In genomic region chr4:58617226-58617625, GRCh38 we compare ENCODE assay signal across 27 cellular contexts.
"Had no signal": no experiment of that assay in that cellular context is flagged by ENCODE, and none has a peak within 500 bp of the region (broad histone marks: within the 10 kb centered on the region; RNA-seq: fewer than 3 reads in every experiment).

No MANE protein-coding gene starts in this region.

- DNase-seq: stimulated activated CD4-positive, alpha-beta T cell treated with anti-CD3 and anti-CD28 coated beads, Interleukin-2, amount 100 ng/mL, for 48 hours; stimulated activated CD4-positive, alpha-beta T cell treated with anti-CD3 and anti-CD28 coated beads, Interleukin-4, amount 100 ng/mL, for 1 hour; stimulated activated CD4-positive, alpha-beta T cell treated with anti-CD3 and anti-CD28 coated beads, Interleukin-4, amount 100 ng/mL, for 24 hours; stimulated activated CD4-positive, alpha-beta T cell treated with anti-CD3 and anti-CD28 coated beads, Interleukin-4, amount 100 ng/mL, for 4 hours; stimulated activated CD8-positive, alpha-beta memory T cell treated with anti-CD3 and anti-CD28 coated beads, Interleukin-4, amount 100 ng/mL, for 48 hours; stimulated activated naive B cell treated with anti-CD40 and anti-IgM and Interleukin-4, amounts not matched to agents 10 μg/mL and 1 μg/mL and 100 μg/mL, for 72 hours; stimulated activated naive CD4-positive, alpha-beta T cell; stimulated activated naive CD4-positive, alpha-beta T cell treated with Interleukin-2 at 50 U/mL for 16 hours; stimulated activated naive CD8-positive, alpha-beta T cell treated with anti-CD3 and anti-CD28 coated beads, Interleukin-15, amount 100 ng/mL, for 72 hours; stimulated activated naive CD8-positive, alpha-beta T cell treated with anti-CD3 and anti-CD28 coated beads, Interleukin-15, Interleukin-2, amounts not matched to agents 100 U/mL and 50 U/mL, for 24 hours; stomach; substantia nigra; testis; thyroid gland; tibial artery; transverse colon; trophoblast cell; upper lobe of left lung; upper lobe of right lung; uterus had no signal

- H3K27me3 ChIP-seq: stomach, suprapubic skin, testis, thyroid gland, tibial artery, tibial nerve, transverse colon, upper lobe of left lung, upper lobe of right lung, uterus, vagina had no signal

- H3K4me3 ChIP-seq: stomach, suprapubic skin, testis, thoracic aorta, thyroid gland, tibial artery, tibial nerve, transverse colon, upper lobe of left lung, upper lobe of right lung, uterus, vagina had no signal

- FAIRE-seq: urothelium cell line had no signal

- H3K9me3 ChIP-seq: testis, thoracic aorta, thyroid gland, upper lobe of right lung, uterus, vagina had no signal

- H3K27ac ChIP-seq: stomach, suprapubic skin, testis, thoracic aorta, thyroid gland, tibial artery, tibial nerve, transverse colon, upper lobe of left lung, upper lobe of right lung, uterus, vagina had no signal

- H3K36me3 ChIP-seq: stomach, suprapubic skin, thoracic aorta, thyroid gland, tibial artery, tibial nerve, transverse colon, upper lobe of left lung, upper lobe of right lung, uterus, vagina had no signal

- H3K4me1 ChIP-seq: stomach, suprapubic skin, testis, thyroid gland, tibial artery, tibial nerve, transverse colon, upper lobe of left lung, upper lobe of right lung, uterus, vagina had no signal

- ATAC-seq: stimulated activated effector memory CD8-positive, alpha-beta T cell treated with anti-CD3 and anti-CD28 coated beads, Interleukin-12 subunit alpha, Interleukin-12 subunit beta, amount 100 ng/mL, for 72 hours; stimulated activated memory B cell treated with anti-CD40 and anti-IgM and Interleukin-4, amounts not matched to agents 10 μg/mL and 1 μg/mL and 100 μg/mL, for 72 hours; stimulated activated naive B cell treated with anti-CD40 and anti-IgM and Interleukin-4, amounts not matched to agents 10 μg/mL and 1 μg/mL and 100 μg/mL, for 72 hours; stimulated activated naive CD8-positive, alpha-beta T cell treated with anti-CD3 and anti-CD28 coated beads, Interleukin-15, amount 100 ng/mL, for 72 hours; stimulated activated naive CD8-positive, alpha-beta T cell treated with anti-CD3 and anti-CD28 coated beads, Interleukin-15, Interleukin-2, amounts not matched to agents 100 U/mL and 50 U/mL, for 24 hours; upper lobe of right lung had no signal
